ENCODE assay signal across 8 cellular contexts in the genomic region with DNA sequence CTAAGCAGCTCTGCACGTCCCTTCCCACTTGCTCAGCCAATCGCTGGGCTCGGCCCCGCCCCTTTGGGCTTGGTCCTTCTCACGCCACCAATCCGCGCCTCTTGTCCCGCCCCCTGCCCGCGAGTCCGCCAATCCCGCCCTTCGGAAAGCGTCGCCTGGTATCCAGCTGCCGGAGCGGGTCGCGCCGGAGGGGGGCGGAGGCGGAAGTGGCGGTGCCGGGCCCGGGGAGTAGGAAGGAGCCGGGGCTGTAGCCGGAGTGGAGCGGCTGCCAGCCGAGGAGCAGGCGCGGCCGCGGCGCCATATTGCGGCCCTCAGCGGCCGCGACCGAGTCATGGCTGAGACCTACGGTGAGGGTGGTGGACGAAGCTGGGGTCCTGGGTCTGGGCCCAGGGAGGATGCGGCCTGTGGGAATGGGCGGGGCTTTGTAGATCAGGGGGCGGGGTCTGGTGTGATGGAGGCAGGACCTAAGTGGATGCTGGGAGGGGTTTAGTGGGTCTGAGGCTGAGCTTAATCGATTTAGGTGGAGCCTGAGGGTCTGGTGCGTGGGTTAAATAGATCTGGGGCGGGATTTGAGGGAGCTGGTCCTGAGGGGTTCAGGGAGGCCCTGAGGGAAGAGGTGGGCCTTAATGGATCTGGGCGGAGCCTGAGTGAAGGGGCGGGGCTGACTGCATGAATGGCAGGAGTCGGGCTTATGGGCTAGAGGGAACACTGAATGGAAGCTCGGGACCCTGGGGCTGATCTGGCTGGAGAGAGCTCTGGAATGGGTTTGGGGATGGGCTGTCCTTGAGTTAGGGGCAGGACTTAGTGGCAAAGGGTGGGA. TPM values are rescaled to one million over a fixed set of nuclear protein-coding genes. Genes with fewer than 3 reads are reported as not detected.
A peak's percentile ranks its signal among the peaks of the same experiment; 100 is the strongest.
DNase-seq lines count a peak whose midpoint lies in the region; FAIRE-seq and TF ChIP-seq lines count a peak whose summit lies in the region.

A gene with protein sequence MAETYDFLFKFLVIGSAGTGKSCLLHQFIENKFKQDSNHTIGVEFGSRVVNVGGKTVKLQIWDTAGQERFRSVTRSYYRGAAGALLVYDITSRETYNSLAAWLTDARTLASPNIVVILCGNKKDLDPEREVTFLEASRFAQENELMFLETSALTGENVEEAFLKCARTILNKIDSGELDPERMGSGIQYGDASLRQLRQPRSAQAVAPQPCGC (plus strand): TSS at position 203 of the 820 bp plus-strand sequence. CDS start 129 bp downstream, at position 332.

- no peaks in the 10 kb centered on the region for H3K9me3 Mint-ChIP-seq in activated naive CD4-positive, alpha-beta T cell treated with anti-CD3 and anti-CD28 coated beads for 36 hours

- TF ChIP-seq CTCF in HFF-Myc (IDR thresholded peaks at IDR 0.05; ENCODE audit: low read depth, low read length, missing control alignments) (no peak), neutrophil (IDR thresholded peaks at IDR 0.05) (peak; percentile 65)

- no peaks in the 10 kb centered on the region for H3K9me3 ChIP-seq in neutrophil

- DNase-seq in GM03348 (ENCODE audit: low spot score) (peak; percentile 98), HFF-Myc (ENCODE audit: extremely low read depth, low read depth) (peak; percentile 98), NAMALWA (ENCODE audit: low spot score) (peak; percentile 100), SK-N-DZ (ENCODE audit: low spot score) (peak; percentile 99), frontal cortex (ENCODE audit: low spot score in 2 of 2) (peak; percentile 94 to 95), substantia nigra (lab: John Stamatoyannopoulos, UW) (peak; percentile 94 to 100 (median 99))
- peak; percentile 100 for DNase-seq in activated naive CD4-positive, alpha-beta T cell treated with anti-CD3 and anti-CD28 coated beads for 36 hours

- no peaks in the 10 kb centered on the region for H3K27me3 ChIP-seq in neutrophil

- peaks cover 6% of the 10 kb centered on the region for H3K36me3 Mint-ChIP-seq in activated naive CD4-positive, alpha-beta T cell treated with anti-CD3 and anti-CD28 coated beads for 36 hours (ENCODE audit: low read depth)

- FAIRE-seq in frontal cortex (lab: Jason Lieb, UNC): peak; percentile 82

- peak within 1 kb of the TSS; percentile 85 for H3K4me3 Mint-ChIP-seq in activated naive CD4-positive, alpha-beta T cell treated with anti-CD3 and anti-CD28 coated beads for 36 hours

- H3K27ac ChIP-seq in neutrophil (peak within 1 kb of the TSS; percentile 95), substantia nigra (ENCODE audit: low read depth, low read length, poor library complexity, severe bottlenecking) (peak within 1 kb of the TSS; percentile 94)

- intact Hi-C loops in activated naive CD4-positive, alpha-beta T cell treated with anti-CD3 and anti-CD28 coated beads for 36 hours (cut with micrococcal nuclease): loop anchor here (1.0 kb wide), 7 partner anchors 14 to 485 kb away; a partner anchor contains a TSS

- H3K36me3 ChIP-seq in neutrophil: peaks cover 19% of the 10 kb centered on the region

- H3K4me3 ChIP-seq in HFF-Myc (replicated peaks; ENCODE audit: low read depth, low read length) (peak within 1 kb of the TSS; percentile 50), neutrophil (ENCODE audit: low read depth in 1 of 2, low read length in 1 of 2) (peak within 1 kb of the TSS; percentile 91 to 95)

- peak within 1 kb of the TSS; percentile 91 for H3K27ac Mint-ChIP-seq in activated naive CD4-positive, alpha-beta T cell treated with anti-CD3 and anti-CD28 coated beads for 36 hours

- H3K27me3 Mint-ChIP-seq in activated naive CD4-positive, alpha-beta T cell treated with anti-CD3 and anti-CD28 coated beads for 36 hours (ENCODE audit: low read depth): no peaks in the 10 kb centered on the region

- peaks cover 17 to 26% of the 10 kb centered on the region in 2 experiments for H3K4me1 ChIP-seq in neutrophil (ENCODE audit: control insufficient read depth in 1 of 2, insufficient read depth in 1 of 2, low read depth in 1 of 2, low read length in 1 of 2)

- peaks cover 39% of the 10 kb centered on the region for H3K4me1 Mint-ChIP-seq in activated naive CD4-positive, alpha-beta T cell treated with anti-CD3 and anti-CD28 coated beads for 36 hours (ENCODE audit: low read depth)

- CTCF ChIA-PET in activated naive CD4-positive, alpha-beta T cell treated with anti-CD3 and anti-CD28 coated beads for 36 hours (lab: Charles Lee): interaction anchor here (0.6 to 3.4 kb wide), 12 partner anchors 12 to 302 kb away, joined by 3 to 27 read pairs (median 4); a partner anchor contains a TSS

RNA-seq across cellular contexts. Expression of the gene that starts here (rescaled TPM):
- polyA plus RNA-seq in SK-N-DZ (2014; cell fraction: cytosol; rRNA removed): 12.7 and 14.5 TPM in 2 replicates
- 11.5 and 12.8 TPM in 2 replicates for polyA plus RNA-seq in SK-N-DZ (2014; cell fraction: nucleus; rRNA removed)
- 10 to 100 TPM; 40.0 to 40.3 TPM for total RNA-seq in activated naive CD4-positive, alpha-beta T cell treated with anti-CD3 and anti-CD28 coated beads for 36 hours
- total RNA-seq in frontal cortex: 6.1 TPM

Comparison
In these comparisons a context has a peak if more than half of its experiments do, and no peak if none do; other contexts are left out.
1. Peak in every context shown above with its lines: DNase-seq, H3K4me3 ChIP-seq and H3K27ac ChIP-seq.